ENCODE assay signal across 8 cellular contexts in genomic region chr2:27494284-27494943, GRCh38. TPM values are rescaled to one million over a fixed set of nuclear protein-coding genes. Genes with fewer than 3 reads are reported as not detected.
DNase-seq lines count a peak whose midpoint lies in the region; ATAC-seq and TF ChIP-seq lines count a peak whose summit lies in the region.

No MANE protein-coding gene starts in this region.

- DNase-seq in AG08395 (ENCODE audit: low spot score) (peak; percentile 53), NT2/D1 (ENCODE audit: low read depth, low spot score) (no peak), endothelial cell (ENCODE audit: low spot score) (peak; percentile 10), inferior parietal cortex (ENCODE audit: extremely low spot score) (no peak), OCI-LY7 (ENCODE audit: low spot score) (no peak)

- CTCF ChIA-PET in OCI-LY7 (lab: Charles Lee; ENCODE audit: unreplicated experiment), result no interaction called here

- H3K4me3 ChIP-seq in NT2/D1 (ENCODE audit: insufficient read length, low read depth) (peak overlapping the region; percentile 53), muscle layer of duodenum (ENCODE audit: low read depth in 1 of 2, low read length in 2 of 2) (peak overlapping the region; percentile 41 to 70), OCI-LY7 (ENCODE audit: low read depth, low read length, poor library complexity, severe bottlenecking) (no peak overlapping the region)

- TF ChIP-seq CTCF in endothelial cell (IDR thresholded peaks at IDR 0.05; ENCODE audit: unreplicated experiment) (no peak), OCI-LY7 (conservative IDR thresholded peaks at IDR 0.05; ENCODE audit: low read length) (no peak)

- POLR2A ChIA-PET in OCI-LY7 (lab: Charles Lee), result interaction anchor here (0.6 kb wide), 1 partner anchor 1437 kb away, joined by 4 read pairs; no protein-coding TSS in a partner anchor

- H3K27me3 ChIP-seq in NT2/D1 (ENCODE audit: insufficient read depth, insufficient read length) (peaks cover 36% of the 10 kb centered on the region), muscle layer of duodenum (ENCODE audit: low read depth, low read length) (no peaks in the 10 kb centered on the region)

- H3K27ac ChIP-seq in muscle layer of duodenum (ENCODE audit: low read length), result no peak overlapping the region
- no peak overlapping the region for H3K27ac ChIP-seq in OCI-LY7 (ENCODE audit: low read depth, low read length, poor library complexity, severe bottlenecking)

- H3K4me3 Mint-ChIP-seq in endothelial cell (ENCODE audit: unreplicated experiment), result peak overlapping the region; percentile 87

- peaks cover 3% of the 10 kb centered on the region for H3K36me3 Mint-ChIP-seq in endothelial cell (ENCODE audit: low read depth, unreplicated experiment)

- no peak for ATAC-seq in HG02870 (IDR thresholded peaks at IDR 0.05; ENCODE audit: unreplicated experiment)
- no peak for ATAC-seq in HG03469 (IDR thresholded peaks at IDR 0.05; ENCODE audit: unreplicated experiment)

- no TSS peak for BruUV-seq in OCI-LY7 (replicated peaks; lab: Mats Ljungman, UMichigan)

- no peaks in the 10 kb centered on the region for H4K20me1 ChIP-seq in OCI-LY7 (ENCODE audit: insufficient read depth, low read length)

- peaks cover 17% of the 10 kb centered on the region for H3K27me3 Mint-ChIP-seq in endothelial cell (ENCODE audit: unreplicated experiment)

- H3K36me3 ChIP-seq in NT2/D1 (ENCODE audit: insufficient read depth, insufficient read length, low read length) (no peaks in the 10 kb centered on the region), muscle layer of duodenum (ENCODE audit: control insufficient read depth in 1 of 2, insufficient read depth in 2 of 2, low read length in 2 of 2) (peaks cover 0 to 7% of the 10 kb centered on the region in 2 donors), OCI-LY7 (ENCODE audit: insufficient read depth, low read length) (no peaks in the 10 kb centered on the region)

- peak overlapping the region; percentile 79 for H3K9ac ChIP-seq in NT2/D1 (ENCODE audit: insufficient read length, low read depth)

- no peak overlapping the region for H3K4me2 ChIP-seq in OCI-LY7 (ENCODE audit: low read length)

- intact Hi-C loops in OCI-LY7 (cut with micrococcal nuclease; ENCODE audit: unreplicated experiment), result no loop called here

- H3K4me1 Mint-ChIP-seq in endothelial cell (ENCODE audit: unreplicated experiment), result peaks cover 17% of the 10 kb centered on the region

- no peak overlapping the region for H3K27ac Mint-ChIP-seq in endothelial cell (ENCODE audit: unreplicated experiment)

- H3K9me3 Mint-ChIP-seq in endothelial cell (ENCODE audit: unreplicated experiment), result no peaks in the 10 kb centered on the region

- H2AFZ ChIP-seq in OCI-LY7 (ENCODE audit: low read length), result no peak overlapping the region

- no peaks in the 10 kb centered on the region for H3K9me2 ChIP-seq in OCI-LY7 (ENCODE audit: insufficient read depth, low read length)

- no peaks in the 10 kb centered on the region for H3K9me3 ChIP-seq in NT2/D1 (ENCODE audit: insufficient read depth, low read length)
- H3K9me3 ChIP-seq in muscle layer of duodenum (ENCODE audit: control insufficient read depth in 1 of 2, low read length in 2 of 2), result no peaks in the 10 kb centered on the region
- no peaks in the 10 kb centered on the region for H3K9me3 ChIP-seq in OCI-LY7 (ENCODE audit: low read length)

- H3K4me1 ChIP-seq in NT2/D1 (ENCODE audit: insufficient read depth, insufficient read length), result peaks cover 7% of the 10 kb centered on the region
- peaks cover 0 to 3% of the 10 kb centered on the region in 2 donors for H3K4me1 ChIP-seq in muscle layer of duodenum (ENCODE audit: control insufficient read depth in 1 of 2, insufficient read depth in 2 of 2, low read length in 2 of 2)
- H3K4me1 ChIP-seq in OCI-LY7 (ENCODE audit: insufficient read depth, low read length, poor library complexity, severe bottlenecking), result peaks cover 5% of the 10 kb centered on the region

- H3K79me2 ChIP-seq in OCI-LY7 (ENCODE audit: insufficient read depth, low read depth, low read length), result no peaks in the 10 kb centered on the region

RNA-seq across cellular contexts. Expression of gene FNDC4, which starts 0.6 kb away (rescaled TPM):
- total RNA-seq in endothelial cell (ENCODE audit: unreplicated experiment), result 26.4 TPM
- total RNA-seq in OCI-LY7 (2014; rRNA removed; shearing (Covaris generic)), result not detected in 2 replicates
- not detected in 2 replicates for total RNA-seq in OCI-LY7 (2022)

RNA-seq across cellular contexts. Expression of gene GCKR, which starts 2.2 kb away (rescaled TPM):
- total RNA-seq in endothelial cell (ENCODE audit: unreplicated experiment) (0.59 TPM), OCI-LY7 (2022) (not detected in 2 replicates)
- total RNA-seq in OCI-LY7 (2014; rRNA removed; shearing (Covaris generic)), result not detected in 2 replicates

RNA-seq across cellular contexts. Expression of gene IFT172, which starts 4.9 kb away (rescaled TPM):
- 32.2 TPM for total RNA-seq in endothelial cell (ENCODE audit: unreplicated experiment)
- total RNA-seq in OCI-LY7 (2014; rRNA removed; shearing (Covaris generic)), result 20.4 and 26.8 TPM in 2 replicates
- 13.7 and 13.9 TPM in 2 replicates for total RNA-seq in OCI-LY7 (2022)

RNA-seq across cellular contexts. Expression of gene KRTCAP3, which starts 52.2 kb away (rescaled TPM):
- total RNA-seq in endothelial cell (ENCODE audit: unreplicated experiment) (4.6 TPM), OCI-LY7 (2022) (6.9 and 8.3 TPM in 2 replicates)
- total RNA-seq in OCI-LY7 (2014; rRNA removed; shearing (Covaris generic)), result 1.9 and 10.9 TPM in 2 replicates

Comparison
In these comparisons a context has a peak if more than half of its experiments do, and no peak if none do; other contexts are left out.
1. DNase-seq: peak in AG08395 (single experiment) and endothelial cell (single experiment); none in NT2/D1 (single experiment), inferior parietal cortex (single experiment) and OCI-LY7 (single experiment).
2. RNA of gene FNDC4, which starts 0.6 kb away (total RNA-seq): 26.4 TPM in endothelial cell (single experiment); not detected in OCI-LY7; every median in the first group is over 10 times any median in the second.